ENCODE assay signal across 9 cellular contexts in genomic region chr1:67687198-67687545, GRCh38. TPM values are rescaled to one million over a fixed set of nuclear protein-coding genes. Genes with fewer than 3 reads are reported as not detected.
A peak's percentile ranks its signal among the peaks of the same experiment; 100 is the strongest.
DNase-seq lines count a peak whose midpoint lies in the region; ATAC-seq, FAIRE-seq and TF ChIP-seq lines count a peak whose summit lies in the region.
"Had no signal": no experiment of that assay in that cellular context is flagged by ENCODE, and none has a peak within 500 bp of the region (broad histone marks: within the 10 kb centered on the region; RNA-seq: fewer than 3 reads in every experiment).

No MANE protein-coding gene starts in this region.

- peak overlapping the region; percentile 86 for H3K4me3 Mint-ChIP-seq in astrocyte (ENCODE audit: unreplicated experiment)

- TF ChIP-seq CTCF in A549 (IDR thresholded peaks at IDR 0.05) (no peak), astrocyte (IDR thresholded peaks at IDR 0.05; ENCODE audit: insufficient read depth, low read depth, low read length) (no peak), lung (IDR thresholded peaks at IDR 0.05; ENCODE audit: control extremely low read depth, extremely low read depth) (no peak), omental fat pad (IDR thresholded peaks at IDR 0.05) (no peak)

- CTCF ChIA-PET in A549 (lab: Yijun Ruan, JAX), result interaction anchor here (0.7 to 1.8 kb wide), 5 partner anchors 14 to 153 kb away, joined by 3 to 6 read pairs (median 3); no protein-coding TSS in a partner anchor

- 9% methylated on average over 3 of the region's 3 CpGs for WGBS in A549 (ENCODE audit: missing lambda C conversion rate)
- 50 to 51% methylated on average over 3 of the region's 3 CpGs for WGBS in lung, 2 donors

- ATAC-seq in A549, result no peak
- no peak for ATAC-seq in lung (ENCODE audit: insufficient read depth, low FRiP score)
- no peak for ATAC-seq in HG02884 (IDR thresholded peaks at IDR 0.05; ENCODE audit: unreplicated experiment)
- ATAC-seq in omental fat pad (ENCODE audit: low FRiP score), result no peak
- no peak for ATAC-seq in GM21526 (IDR thresholded peaks at IDR 0.05; ENCODE audit: low FRiP score, unreplicated experiment)

- H3K4me1 ChIP-seq in A549 (peaks cover 40% of the 10 kb centered on the region), HAP-1 (peaks cover 8% of the 10 kb centered on the region), astrocyte (ENCODE audit: insufficient read depth, low read length) (peaks cover 30% of the 10 kb centered on the region), lung (ENCODE audit: control insufficient read depth in 2 of 2, insufficient read depth in 2 of 2, low read length in 2 of 2) (peaks cover 5 to 6% of the 10 kb centered on the region in 2 donors)

- H3K27ac ChIP-seq in A549 (peak overlapping the region; percentile 96 to 99), astrocyte (ENCODE audit: low read depth, low read length) (peak overlapping the region; percentile 98), lung (ENCODE audit: low read depth in 1 of 2, low read length in 1 of 2) (peak overlapping the region; percentile 63 to 92)

- H3K27me3 Mint-ChIP-seq in astrocyte (ENCODE audit: low read depth, unreplicated experiment), result no peaks in the 10 kb centered on the region

- no peaks in the 10 kb centered on the region for H3K9me3 ChIP-seq in A549
- H3K9me3 ChIP-seq in HAP-1, result no peaks in the 10 kb centered on the region
- no peaks in the 10 kb centered on the region for H3K9me3 ChIP-seq in astrocyte (ENCODE audit: insufficient read depth, low read depth, low read length)
- H3K9me3 ChIP-seq in lung (ENCODE audit: control insufficient read depth in 2 of 2, insufficient read depth in 1 of 2, low read length in 1 of 2), result no peaks in the 10 kb centered on the region

- peaks cover 18% of the 10 kb centered on the region for H3K36me3 ChIP-seq in HAP-1 (replicated peaks)
- H3K36me3 ChIP-seq in astrocyte (ENCODE audit: insufficient read depth, low read length), result peaks cover 25% of the 10 kb centered on the region
- peaks cover 0 to 2% of the 10 kb centered on the region in 2 donors for H3K36me3 ChIP-seq in lung (ENCODE audit: control insufficient read depth in 2 of 2, insufficient read depth in 2 of 2, low read length in 2 of 2)

- in situ Hi-C loops in HAP-1 (cut with MboI; ENCODE audit: low sequenced_read_pairs), result no loop called here

- peaks cover 43% of the 10 kb centered on the region for H4K20me1 ChIP-seq in astrocyte (ENCODE audit: insufficient read depth, low read length)

- POLR2A ChIA-PET in A549 (lab: Yijun Ruan, JAX), result interaction anchor here (0.6 to 5.5 kb wide), 10 partner anchors 13 to 292 kb away, joined by 3 to 93 read pairs (median 6); no protein-coding TSS in a partner anchor

- peaks cover 34% of the 10 kb centered on the region for H3K4me1 Mint-ChIP-seq in astrocyte (ENCODE audit: low read depth, unreplicated experiment)

- TF ChIP-seq RAD21 in A549 (conservative IDR thresholded peaks at IDR 0.05 in 1 of 2, IDR thresholded peaks at IDR 0.05 in 1 of 2), result no peak

- H3K9me3 Mint-ChIP-seq in astrocyte (ENCODE audit: unreplicated experiment), result no peaks in the 10 kb centered on the region

- peaks cover 19% of the 10 kb centered on the region for H3K36me3 Mint-ChIP-seq in astrocyte (ENCODE audit: low read depth, unreplicated experiment)

- H3K4me2 ChIP-seq in A549, result peak overlapping the region; percentile 98
- peak overlapping the region; percentile 89 for H3K4me2 ChIP-seq in astrocyte (ENCODE audit: low read length)

- no peak for DNase-seq in A549 (ENCODE audit: low read depth in 1 of 2, low spot score in 1 of 2)
- DNase-seq in HAP-1 (ENCODE audit: low spot score in 2 of 2), result no peak
- no peak for DNase-seq in astrocyte (ENCODE audit: low read depth)
- DNase-seq in lung (ENCODE audit: low spot score), result no peak
- DNase-seq in effector CD4-positive, alpha-beta T cell, result no peak
- no peak for DNase-seq in omental fat pad (ENCODE audit: low spot score)

- H3K27ac Mint-ChIP-seq in astrocyte (ENCODE audit: unreplicated experiment), result peak overlapping the region; percentile 97

- peak overlapping the region; percentile 98 for H3K9ac ChIP-seq in astrocyte (ENCODE audit: low read length)

- H3K27me3 ChIP-seq in HAP-1 (ENCODE audit: low read depth) (no peaks in the 10 kb centered on the region), astrocyte (ENCODE audit: insufficient read depth, low read length) (no peaks in the 10 kb centered on the region), lung (ENCODE audit: control insufficient read depth, insufficient read depth) (no peaks in the 10 kb centered on the region)

- no peak overlapping the region for H2AFZ ChIP-seq in astrocyte (ENCODE audit: low read depth, low read length)

- TF ChIP-seq EP300 in A549 (IDR thresholded peaks at IDR 0.05), result no peak

- H3K4me3 ChIP-seq in A549, result peak overlapping the region; percentile 80
- H3K4me3 ChIP-seq in HAP-1, result peak overlapping the region; percentile 81
- peak overlapping the region; percentile 85 for H3K4me3 ChIP-seq in astrocyte (ENCODE audit: insufficient read depth, low read depth, low read length)
- no peak overlapping the region for H3K4me3 ChIP-seq in lung

- H3K79me2 ChIP-seq in astrocyte (ENCODE audit: insufficient read depth, low read length), result peaks cover 37% of the 10 kb centered on the region

- TF ChIP-seq POLR2A in A549 (IDR thresholded peaks at IDR 0.05; ENCODE audit: low read length), result no peak

- no peak for FAIRE-seq in A549 (lab: Jason Lieb, UNC)
- FAIRE-seq in astrocyte (lab: Jason Lieb, UNC), result no peak
- FAIRE-seq: colon had no signal

TF ChIP-seq in A549, 52 proteins besides CTCF, POLR2A, EP300 and RAD21:
- TF ChIP-seq ATOH8 (CRISPR knock-in tag; IDR thresholded peaks at IDR 0.05; ENCODE audit: low read depth) (no peak), ZC3H11A (IDR thresholded peaks at IDR 0.05) (no peak), HEYL (CRISPR knock-in tag; IDR thresholded peaks at IDR 0.05) (no peak), CBX8 (IDR thresholded peaks at IDR 0.05) (no peak), ESRRA (IDR thresholded peaks at IDR 0.05; ENCODE audit: borderline replicate concordance, low read length) (no peak), NR3C1 (IDR thresholded peaks at IDR 0.05) (no peak), TP53 (CRISPR knock-in tag; IDR thresholded peaks at IDR 0.05) (no peak), TFCP2L1 (CRISPR knock-in tag; IDR thresholded peaks at IDR 0.05) (no peak), ZSCAN20 (CRISPR knock-in tag; IDR thresholded peaks at IDR 0.05) (no peak), HMGXB4 (CRISPR knock-in tag; IDR thresholded peaks at IDR 0.05; ENCODE audit: borderline replicate concordance) (no peak), E2F6 (IDR thresholded peaks at IDR 0.05; ENCODE audit: borderline replicate concordance, low read depth) (no peak), GATA3 (IDR thresholded peaks at IDR 0.05; ENCODE audit: borderline replicate concordance) (no peak), FOSL2 (IDR thresholded peaks at IDR 0.05) (no peak), FOSL2 (CRISPR knock-in tag; IDR thresholded peaks at IDR 0.05) (no peak), MAFK (IDR thresholded peaks at IDR 0.05; ENCODE audit: partially characterized antibody) (no peak), NFE2L2 (conservative IDR thresholded peaks at IDR 0.05; ENCODE audit: low read length) (no peak)

RNA-seq across cellular contexts. Expression of gene GADD45A, which starts 2.2 kb away (rescaled TPM):
- polyA plus RNA-seq in A549 (2011; rRNA removed) (26.6 and 44.7 TPM in 2 replicates), A549 (2017; fragmentation: RNase III; extraction: RNeasy Plus Mini Kit Qiagen cat#74134 plus additional on column Dnase treatment) (36.0 to 49.6 TPM (median 41.6 TPM) in 3 replicates), lung (10 to 100 TPM; 35.2 to 52.0 TPM)
- polyA plus RNA-seq in A549 (2012; cell fraction: cytosol; rRNA removed), result 67.8 and 72.1 TPM in 2 replicates
- polyA plus RNA-seq in A549 (2012; cell fraction: nucleus; rRNA removed), result 113 and 126 TPM in 2 replicates
- 4.6 and 7.2 TPM in 2 replicates for polyA minus RNA-seq in A549 (2011; rRNA and poly(A)+ RNA removed)
- total RNA-seq in astrocyte (127 and 162 TPM in 2 replicates), lung (10 to 100 TPM; 12.9 to 35.2 TPM), omental fat pad (100 to 1,000 TPM in 2 of 4 donors, 10 to 100 TPM in 2; 31.7 to 115 (median 67.2) TPM)
